9 cellular contexts compared by ENCODE assay signal in genomic region chr1:27522860-27523665, GRCh38. TPM values are rescaled to one million over a fixed set of nuclear protein-coding genes. Genes with fewer than 3 reads are reported as not detected.
A peak's percentile ranks its signal among the peaks of the same experiment; 100 is the strongest.
DNase-seq lines count a peak whose midpoint lies in the region; ATAC-seq, FAIRE-seq and TF ChIP-seq lines count a peak whose summit lies in the region.
"Had no signal": no experiment of that assay in that cellular context is flagged by ENCODE, and none has a peak within 500 bp of the region (broad histone marks: within the 10 kb centered on the region; RNA-seq: fewer than 3 reads in every experiment).

No MANE protein-coding gene starts in this region.

- TF ChIP-seq RAD21 in H1 (IDR thresholded peaks at IDR 0.05 in 1 of 2, conservative IDR thresholded peaks at IDR 0.05 in 1 of 2; ENCODE audit: low read depth in 2 of 2, low read length in 2 of 2), result peak; percentile 56 to 67

- H3K18ac ChIP-seq in H1 (ENCODE audit: extremely low read depth, low read length), result peak overlapping the region; percentile 93; the same call in 1 of the 2 replicates

- H3K9me3 ChIP-seq in CD4-positive, alpha-beta memory T cell (ENCODE audit: control insufficient read depth in 1 of 2, low read length in 2 of 2), result no peaks in the 10 kb centered on the region
- H3K9me3 ChIP-seq in H1 (ENCODE audit: insufficient read depth in 2 of 2, low read depth in 1 of 2, low read length in 1 of 2), result no peaks in the 10 kb centered on the region
- H3K9me3 ChIP-seq: HAP-1 had no signal

- CTCF ChIA-PET in CD4-positive, alpha-beta memory T cell (lab: Charles Lee; ENCODE audit: partially characterized antibody), result interaction anchor here (0.6 to 5.9 kb wide), 18 partner anchors 15 to 227 kb away, joined by 3 to 42 read pairs (median 4); partner anchors contain the start of gene AHDC1
- CTCF ChIA-PET in activated CD4-positive, alpha-beta memory T cell treated with anti-CD3 and anti-CD28 coated beads for 36 hours (lab: Charles Lee), result interaction anchor here (0.6 to 2.6 kb wide), 15 partner anchors 13 to 222 kb away, joined by 3 to 21 read pairs (median 4); partner anchors contain the start of gene AHDC1
- CTCF ChIA-PET in H1 (lab: Charles Lee; ENCODE audit: partially characterized antibody), result interaction anchor here (0.5 to 8.6 kb wide), 37 partner anchors 10 to 325 kb away, joined by 3 to 110 read pairs (median 5); partner anchors contain the start of genes AHDC1 and WASF2

- H3K36me3 ChIP-seq in CD4-positive, alpha-beta memory T cell (ENCODE audit: insufficient read depth, low read length), result no peaks in the 10 kb centered on the region
- no peaks in the 10 kb centered on the region for H3K36me3 ChIP-seq in H1 (ENCODE audit: control insufficient read depth in 2 of 4, insufficient read depth in 4 of 4, low read length in 3 of 4)
- H3K36me3 ChIP-seq: HAP-1 had no signal

- peak overlapping the region; percentile 61 to 75 for H3K4me3 ChIP-seq in CD4-positive, alpha-beta memory T cell (ENCODE audit: low read length in 2 of 2)
- no peak overlapping the region for H3K4me3 ChIP-seq in H1 (ENCODE audit: extremely low read depth in 1 of 4, insufficient read depth in 2 of 4, low read depth in 3 of 4, low read length in 4 of 4)
- H3K4me3 ChIP-seq: HAP-1 had no signal

- no peak overlapping the region for H3K56ac ChIP-seq in H1 (replicated peaks; ENCODE audit: insufficient read length, low read depth, low read length)

- no peak overlapping the region for H3K23ac ChIP-seq in H1 (ENCODE audit: insufficient read length)

- no peak overlapping the region for H3K14ac ChIP-seq in H1 (ENCODE audit: insufficient read length)

- no peak for TF ChIP-seq EP300 in H1 (IDR thresholded peaks at IDR 0.05; ENCODE audit: borderline replicate concordance in 1 of 2, low read depth in 2 of 2, low read length in 2 of 2)

- peaks cover 45 to 74% (median 61%) of the 10 kb centered on the region in 4 donors for H3K4me1 Mint-ChIP-seq in CD4-positive, alpha-beta memory T cell
- peaks cover 61% of the 10 kb centered on the region for H3K4me1 Mint-ChIP-seq in activated CD4-positive, alpha-beta memory T cell treated with anti-CD3 and anti-CD28 coated beads for 36 hours (ENCODE audit: low read depth)

- H2BK20ac ChIP-seq in H1 (ENCODE audit: low read length), result peak overlapping the region; percentile 93

- H2AFZ ChIP-seq in H1 (ENCODE audit: low read length), result 0 out of 2 replicates have a peak overlapping the region, but pooled peaks have one; percentile 23

- no peaks in the 10 kb centered on the region for H3K79me1 ChIP-seq in H1 (ENCODE audit: low read depth, low read length)

- peak overlapping the region in 1 of 2 experiments; percentile 22; a peak in 1 of 4 replicates for H3K4me2 ChIP-seq in H1 (ENCODE audit: insufficient read depth in 1 of 2, low read depth in 2 of 2, low read length in 2 of 2)

- no peak for FAIRE-seq in H1 (lab: Jason Lieb, UNC)

- H3K23me2 ChIP-seq in H1 (ENCODE audit: low read depth, low read length), result peaks cover 16% of the 10 kb centered on the region

- peak overlapping the region; percentile 96 for H2BK5ac ChIP-seq in H1 (ENCODE audit: low read depth, low read length)

- peak; percentile 49 to 65 (median 59) for DNase-seq in CD4-positive, alpha-beta memory T cell
- DNase-seq in NCI-H1417 (lab: John Stamatoyannopoulos, UW), result peak; percentile 57 to 92 (median 90)
- DNase-seq in activated CD4-positive, alpha-beta memory T cell treated with anti-CD3 and anti-CD28 coated beads for 36 hours, result peak; percentile 79
- DNase-seq in H1 (ENCODE audit: low read depth in 1 of 2, low spot score in 2 of 2), result peak in 1 of 2 experiments; percentile 68
- DNase-seq in posterior vena cava (ENCODE audit: low spot score), result peak; percentile 81
- no peak for DNase-seq in GM10266 (ENCODE audit: extremely low spot score)

- TF ChIP-seq POLR2A in H1 (IDR thresholded peaks at IDR 0.05; ENCODE audit: control extremely low read depth in 1 of 2, low read depth in 2 of 2, low read length in 2 of 2), result no peak

- WGBS in H1 (ENCODE audit: extremely low coverage in 1 of 2, insufficient coverage in 1 of 2, insufficient read length in 1 of 2, insufficient replicate concordance in 2 of 2, low coverage in 1 of 2, low lambda C conversion rate in 2 of 2, missing lambda C conversion rate in 1 of 2), 2 experiments, result 67% methylated on average over 12 of the region's 14 CpGs; no CpG with 5 or more reads in 1 of the 2 experiments

- peak overlapping the region; percentile 72 for H4K5ac ChIP-seq in H1 (ENCODE audit: insufficient read length, low read depth, low read length)

- H2AK5ac ChIP-seq in H1 (ENCODE audit: low read depth, low read length), result no peak overlapping the region

- intact Hi-C loops in CD4-positive, alpha-beta memory T cell (cut with micrococcal nuclease), result loop anchor here (1.0 to 5.0 kb wide), 5 partner anchors 33 to 106 kb away; partner anchors contain the start of genes AHDC1 and WASF2
- intact Hi-C loops in activated CD4-positive, alpha-beta memory T cell treated with anti-CD3 and anti-CD28 coated beads for 36 hours (cut with micrococcal nuclease), result loop anchor here (1.0 to 5.0 kb wide), 6 partner anchors 33 to 121 kb away; partner anchors contain the start of gene WASF2
- intact Hi-C loops in posterior vena cava (cut with DNase I), result no loop called here

- no peaks in the 10 kb centered on the region for H3K27me3 Mint-ChIP-seq in CD4-positive, alpha-beta memory T cell
- no peaks in the 10 kb centered on the region for H3K27me3 Mint-ChIP-seq in activated CD4-positive, alpha-beta memory T cell treated with anti-CD3 and anti-CD28 coated beads for 36 hours

- H3K4me1 ChIP-seq in CD4-positive, alpha-beta memory T cell (ENCODE audit: insufficient read depth, low read length), result peaks cover 76% of the 10 kb centered on the region
- H3K4me1 ChIP-seq in H1 (replicated peaks in 1 of 4; ENCODE audit: control insufficient read depth in 3 of 4, insufficient read depth in 4 of 4, low read length in 3 of 4), result peaks cover 9 to 56% (median 38%) of the 10 kb centered on the region in 4 experiments

- peak overlapping the region; percentile 87 for H4K91ac ChIP-seq in H1 (replicated peaks; ENCODE audit: insufficient read length, low read length)

- no peaks in the 10 kb centered on the region for H3K79me2 ChIP-seq in H1 (ENCODE audit: control insufficient read depth in 1 of 2, insufficient read depth in 2 of 2, low read length in 2 of 2)

- H4K20me1 ChIP-seq in H1 (replicated peaks in 1 of 2; ENCODE audit: control insufficient read depth in 1 of 2, insufficient read depth in 2 of 2, low read length in 2 of 2), result peaks cover 0 to 2% of the 10 kb centered on the region in 2 experiments

- peak overlapping the region; percentile 58 for H3K4ac ChIP-seq in H1 (replicated peaks; ENCODE audit: insufficient read length, low read depth, low read length)

- peaks cover 0 to 2% of the 10 kb centered on the region in 2 donors for H3K36me3 Mint-ChIP-seq in CD4-positive, alpha-beta memory T cell
- H3K36me3 Mint-ChIP-seq in activated CD4-positive, alpha-beta memory T cell treated with anti-CD3 and anti-CD28 coated beads for 36 hours, result no peaks in the 10 kb centered on the region

- peak in 2 of 3 experiments; percentile 58 to 69; a peak in 3 of 4 replicates for TF ChIP-seq CTCF in H1 (IDR thresholded peaks at IDR 0.05; ENCODE audit: control extremely low read depth in 1 of 3, insufficient read depth in 1 of 3, low read depth in 1 of 3, low read length in 3 of 3)
- TF ChIP-seq CTCF in GM10266 (IDR thresholded peaks at IDR 0.05; ENCODE audit: control insufficient read depth, insufficient read depth, low read depth, missing control alignments), result no peak

- peak overlapping the region; percentile 62 for H3K27ac ChIP-seq in CD4-positive, alpha-beta memory T cell (ENCODE audit: low read depth, low read length)
- H3K27ac ChIP-seq in H1 (ENCODE audit: low read depth, low read length), result peak overlapping the region; percentile 6; the same call in 1 of the 2 replicates

- peak overlapping the region; percentile 99; the same call in 1 of the 2 replicates for H2BK12ac ChIP-seq in H1 (ENCODE audit: low read depth, low read length)

- H3K9me3 Mint-ChIP-seq in CD4-positive, alpha-beta memory T cell, result no peaks in the 10 kb centered on the region
- no peaks in the 10 kb centered on the region for H3K9me3 Mint-ChIP-seq in activated CD4-positive, alpha-beta memory T cell treated with anti-CD3 and anti-CD28 coated beads for 36 hours

- ATAC-seq in GM21390 (IDR thresholded peaks at IDR 0.05; ENCODE audit: unreplicated experiment) (no peak), GM18873 (IDR thresholded peaks at IDR 0.05; ENCODE audit: low FRiP score, unreplicated experiment) (no peak)

- H3K27ac Mint-ChIP-seq in CD4-positive, alpha-beta memory T cell, result peak overlapping the region; percentile 90 to 97 (median 95)
- H3K27ac Mint-ChIP-seq in activated CD4-positive, alpha-beta memory T cell treated with anti-CD3 and anti-CD28 coated beads for 36 hours, result peak overlapping the region; percentile 88

- H4K8ac ChIP-seq in H1 (ENCODE audit: extremely low read depth, insufficient read depth, low read length), result peak overlapping the region; percentile 54

- H3K27me3 ChIP-seq in CD4-positive, alpha-beta memory T cell (ENCODE audit: insufficient read depth, low read length), result no peaks in the 10 kb centered on the region
- H3K27me3 ChIP-seq in H1 (replicated peaks in 1 of 4; ENCODE audit: control insufficient read depth in 3 of 4, extremely low read depth in 1 of 4, insufficient read depth in 3 of 4, low read length in 3 of 4), result no peaks in the 10 kb centered on the region

- no peak overlapping the region for H3K9ac ChIP-seq in H1 (replicated peaks in 1 of 4; ENCODE audit: extremely low read depth in 1 of 4, low read depth in 3 of 4, low read length in 3 of 4)

- H2BK15ac ChIP-seq in H1 (ENCODE audit: low read length), result peak overlapping the region; percentile 99; the same call in 1 of the 2 replicates

- H3K4me3 Mint-ChIP-seq in CD4-positive, alpha-beta memory T cell, result peak overlapping the region; percentile 92 to 98 (median 96)
- H3K4me3 Mint-ChIP-seq in activated CD4-positive, alpha-beta memory T cell treated with anti-CD3 and anti-CD28 coated beads for 36 hours, result peak overlapping the region; percentile 88

- POLR2A ChIA-PET in CD4-positive, alpha-beta memory T cell (lab: Charles Lee; ENCODE audit: partially characterized antibody), result interaction anchor here (0.8 to 6.4 kb wide), 15 partner anchors 33 to 203 kb away, joined by 3 to 81 read pairs (median 4); partner anchors contain the start of genes AHDC1, FAM76A, IFI6 and WASF2
- POLR2A ChIA-PET in activated CD4-positive, alpha-beta memory T cell treated with anti-CD3 and anti-CD28 coated beads for 36 hours (lab: Charles Lee), result interaction anchor here (1.6 to 3.5 kb wide), 4 partner anchors 34 to 125 kb away, joined by 3 to 21 read pairs (median 6); partner anchors contain the start of genes AHDC1 and WASF2
- POLR2A ChIA-PET in H1 (lab: Charles Lee; ENCODE audit: partially characterized antibody), result interaction anchor here (0.6 to 2.1 kb wide), 12 partner anchors 11 to 143 kb away, joined by 3 to 6 read pairs (median 3); no protein-coding TSS in a partner anchor

- H2BK120ac ChIP-seq in H1 (replicated peaks; ENCODE audit: low read depth, low read length), result peak overlapping the region; percentile 69

RNA-seq across cellular contexts. Expression of gene WASF2, which starts 33.1 kb away (rescaled TPM):
- total RNA-seq in CD4-positive, alpha-beta memory T cell, result 100 to 1,000 TPM; 163 to 164 TPM
- 10 to 100 TPM; 31.6 to 81.1 TPM for polyA plus RNA-seq in CD4-positive, alpha-beta memory T cell
- 100 to 1,000 TPM; 109 to 110 TPM for total RNA-seq in activated CD4-positive, alpha-beta memory T cell treated with anti-CD3 and anti-CD28 coated beads for 36 hours
- 78.9 and 86.6 TPM in 2 replicates for total RNA-seq in H1 (2021; fragmentation: NEBNext Ultra II Directional; extraction: Animal tissue kit (Norgen Biotek cat#: 25700))
- polyA plus RNA-seq in H1 (2011; rRNA removed), result 32.1 and 44.3 TPM in 2 replicates
- 26.2 TPM for polyA plus RNA-seq in H1 (2011; cell fraction: cytosol; rRNA removed)
- polyA plus RNA-seq in H1 (2011; cell fraction: nucleus; rRNA removed), result 60.6 TPM
- 42.0 to 51.1 TPM (median 44.6 TPM) in 4 replicates for polyA plus RNA-seq in H1 (2012, experiment 1 of 2)
- polyA plus RNA-seq in H1 (2012, experiment 2 of 2), result 36.9 TPM
- polyA plus RNA-seq in H1 (2013, experiment 1 of 2), result 43.5 TPM
- polyA plus RNA-seq in H1 (2013, experiment 2 of 2), result 43.4 TPM
- 32.2 and 35.0 TPM in 2 replicates for polyA minus RNA-seq in H1 (2011; rRNA and poly(A)+ RNA removed)
- 28.4 TPM for polyA minus RNA-seq in H1 (2011; cell fraction: cytosol; rRNA and poly(A)+ RNA removed)
- polyA minus RNA-seq in H1 (2011; cell fraction: nucleus; rRNA and poly(A)+ RNA removed), result 26.5 TPM
- 100 to 1,000 TPM; 154 to 155 TPM for total RNA-seq in posterior vena cava

Comparison
In these comparisons a context has a peak if more than half of its experiments do, and no peak if none do; other contexts are left out.
1. H3K4me3 ChIP-seq: peak in CD4-positive, alpha-beta memory T cell (2 of 2); none in H1 (0 of 4).
2. intact Hi-C loops: an anchor here in CD4-positive, alpha-beta memory T cell (1.0 to 5.0 kb wide) and activated CD4-positive, alpha-beta memory T cell treated with anti-CD3 and anti-CD28 coated beads for 36 hours (1.0 to 5.0 kb wide); none called in posterior vena cava.